8 cellular contexts compared by ENCODE assay signal in genomic region chr16:21507631-21508305, GRCh38.
DNase-seq lines count a peak whose midpoint lies in the region; ATAC-seq and TF ChIP-seq lines count a peak whose summit lies in the region.
"Not testable (repeated sequence)": the region's sequence is repeated elsewhere in the genome, so short reads cannot be mapped to it uniquely, and the experiment has no call there.

No MANE protein-coding gene starts in this region.

- peaks cover 14 to 80% of the 10 kb centered on the region in 2 donors for H3K4me1 ChIP-seq in left lung

- intact Hi-C loops in CD14-positive monocyte (cut with micrococcal nuclease); left lung (cut with DNase I): not testable (repeated sequence)

- not testable (repeated sequence) for H3K4me3 ChIP-seq in left lung

- H3K4me3 Mint-ChIP-seq in CD14-positive monocyte = peak overlapping the region in 1 of 2 donors; percentile 64
- peak overlapping the region; percentile 79 for H3K4me3 Mint-ChIP-seq in activated CD4-positive, alpha-beta T cell treated with anti-CD3 and anti-CD28 coated beads, Interleukin-2, amount 10 ng/mL, durations not matched to agents 7 days and 5 days
- peak overlapping the region; percentile 91 for H3K4me3 Mint-ChIP-seq in activated naive CD8-positive, alpha-beta T cell treated with anti-CD3 and anti-CD28 coated beads, Interleukin-2, amount 10 ng/mL, durations not matched to agents 7 days and 5 days
- H3K4me3 Mint-ChIP-seq in endothelial cell (ENCODE audit: unreplicated experiment); osteocyte (ENCODE audit: unreplicated experiment): not testable (repeated sequence)
- peak overlapping the region; percentile 81 to 85 for H3K4me3 Mint-ChIP-seq in stimulated activated naive B cell treated with anti-CD40 and anti-IgM and Interleukin-4, amounts not matched to agents 10 μg/mL and 1 μg/mL and 100 μg/mL, for 72 hours

- not testable (repeated sequence) for H3K9me3 ChIP-seq in KOPT-K1 (ENCODE audit: insufficient read depth, low read length, poor library complexity, severe bottlenecking); left lung

- not testable (repeated sequence) for H3K27me3 Mint-ChIP-seq in CD14-positive monocyte (ENCODE audit: low read depth in 3 of 3); activated CD4-positive, alpha-beta T cell treated with anti-CD3 and anti-CD28 coated beads, Interleukin-2, amount 10 ng/mL, durations not matched to agents 7 days and 5 days; activated naive CD8-positive, alpha-beta T cell treated with anti-CD3 and anti-CD28 coated beads, Interleukin-2, amount 10 ng/mL, durations not matched to agents 7 days and 5 days; osteocyte (ENCODE audit: unreplicated experiment); stimulated activated naive B cell treated with anti-CD40 and anti-IgM and Interleukin-4, amounts not matched to agents 10 μg/mL and 1 μg/mL and 100 μg/mL, for 72 hours
- peaks cover 15% of the 10 kb centered on the region for H3K27me3 Mint-ChIP-seq in endothelial cell (ENCODE audit: unreplicated experiment)

- peaks cover 29 to 38% of the 10 kb centered on the region in 2 donors for H3K36me3 Mint-ChIP-seq in CD14-positive monocyte
- peaks cover 44% of the 10 kb centered on the region for H3K36me3 Mint-ChIP-seq in activated CD4-positive, alpha-beta T cell treated with anti-CD3 and anti-CD28 coated beads, Interleukin-2, amount 10 ng/mL, durations not matched to agents 7 days and 5 days (ENCODE audit: low read depth)
- H3K36me3 Mint-ChIP-seq in activated naive CD8-positive, alpha-beta T cell treated with anti-CD3 and anti-CD28 coated beads, Interleukin-2, amount 10 ng/mL, durations not matched to agents 7 days and 5 days = peaks cover 23% of the 10 kb centered on the region
- not testable (repeated sequence) for H3K36me3 Mint-ChIP-seq in endothelial cell (ENCODE audit: low read depth, unreplicated experiment); osteocyte (ENCODE audit: unreplicated experiment)
- H3K36me3 Mint-ChIP-seq in stimulated activated naive B cell treated with anti-CD40 and anti-IgM and Interleukin-4, amounts not matched to agents 10 μg/mL and 1 μg/mL and 100 μg/mL, for 72 hours = peaks cover 61 to 71% of the 10 kb centered on the region in 2 donors

- peaks cover 54% of the 10 kb centered on the region for H3K36me3 ChIP-seq in KOPT-K1 (ENCODE audit: insufficient read depth, low read length)
- peaks cover 0 to 22% of the 10 kb centered on the region in 2 donors for H3K36me3 ChIP-seq in left lung

- peak; percentile 39 for DNase-seq in CD14-positive monocyte (ENCODE audit: low spot score)
- DNase-seq in activated CD4-positive, alpha-beta T cell treated with anti-CD3 and anti-CD28 coated beads, Interleukin-2, amount 10 ng/mL, durations not matched to agents 7 days and 5 days; endothelial cell (ENCODE audit: low spot score); stimulated activated naive B cell treated with anti-CD40 and anti-IgM and Interleukin-4, amounts not matched to agents 10 μg/mL and 1 μg/mL and 100 μg/mL, for 72 hours: not testable (repeated sequence)
- peak; percentile 40 for DNase-seq in activated naive CD8-positive, alpha-beta T cell treated with anti-CD3 and anti-CD28 coated beads, Interleukin-2, amount 10 ng/mL, durations not matched to agents 7 days and 5 days
- DNase-seq in left lung = peak; percentile 31 to 67
- DNase-seq in osteocyte (ENCODE audit: extremely low spot score, unreplicated experiment) = peak; percentile 83

- H3K27ac Mint-ChIP-seq in CD14-positive monocyte (peak overlapping the region in 5 of 7 donors; percentile 28 to 81 (median 42)), endothelial cell (ENCODE audit: unreplicated experiment) (peak overlapping the region; percentile 21), osteocyte (ENCODE audit: unreplicated experiment) (peak overlapping the region; percentile 68)
- H3K27ac Mint-ChIP-seq in activated CD4-positive, alpha-beta T cell treated with anti-CD3 and anti-CD28 coated beads, Interleukin-2, amount 10 ng/mL, durations not matched to agents 7 days and 5 days = peak overlapping the region; percentile 91
- peak overlapping the region; percentile 99 for H3K27ac Mint-ChIP-seq in activated naive CD8-positive, alpha-beta T cell treated with anti-CD3 and anti-CD28 coated beads, Interleukin-2, amount 10 ng/mL, durations not matched to agents 7 days and 5 days
- H3K27ac Mint-ChIP-seq in stimulated activated naive B cell treated with anti-CD40 and anti-IgM and Interleukin-4, amounts not matched to agents 10 μg/mL and 1 μg/mL and 100 μg/mL, for 72 hours = peak overlapping the region; percentile 97

- CTCF ChIA-PET in activated CD4-positive, alpha-beta T cell treated with anti-CD3 and anti-CD28 coated beads, Interleukin-2, amount 10 ng/mL, durations not matched to agents 7 days and 5 days (lab: Charles Lee) = interaction anchor here (0.9 to 1.6 kb wide), 2 partner anchors 10 to 12 kb away, joined by 3 read pairs; no protein-coding TSS in a partner anchor

- TF ChIP-seq CTCF in CD14-positive monocyte (IDR thresholded peaks at IDR 0.05); endothelial cell (IDR thresholded peaks at IDR 0.05; ENCODE audit: unreplicated experiment); left lung (IDR thresholded peaks at IDR 0.05); osteocyte (IDR thresholded peaks at IDR 0.05): not testable (repeated sequence)

- not testable (repeated sequence) for H3K27me3 ChIP-seq in left lung

- peak overlapping the region; percentile 79 for H3K27ac ChIP-seq in KOPT-K1 (ENCODE audit: low read depth, low read length, poor library complexity, severe bottlenecking)
- H3K27ac ChIP-seq in left lung = not testable (repeated sequence)

- peaks cover 46% of the 10 kb centered on the region for H3K4me1 Mint-ChIP-seq in CD14-positive monocyte
- peaks cover 68% of the 10 kb centered on the region for H3K4me1 Mint-ChIP-seq in activated CD4-positive, alpha-beta T cell treated with anti-CD3 and anti-CD28 coated beads, Interleukin-2, amount 10 ng/mL, durations not matched to agents 7 days and 5 days
- H3K4me1 Mint-ChIP-seq in activated naive CD8-positive, alpha-beta T cell treated with anti-CD3 and anti-CD28 coated beads, Interleukin-2, amount 10 ng/mL, durations not matched to agents 7 days and 5 days = peaks cover 54% of the 10 kb centered on the region
- peaks cover 34% of the 10 kb centered on the region for H3K4me1 Mint-ChIP-seq in endothelial cell (ENCODE audit: unreplicated experiment)
- peaks cover 56% of the 10 kb centered on the region for H3K4me1 Mint-ChIP-seq in osteocyte (ENCODE audit: unreplicated experiment)
- peaks cover 61 to 90% of the 10 kb centered on the region in 2 donors for H3K4me1 Mint-ChIP-seq in stimulated activated naive B cell treated with anti-CD40 and anti-IgM and Interleukin-4, amounts not matched to agents 10 μg/mL and 1 μg/mL and 100 μg/mL, for 72 hours

- not testable (repeated sequence) for ATAC-seq in activated naive CD8-positive, alpha-beta T cell treated with anti-CD3 and anti-CD28 coated beads, Interleukin-2, amount 10 ng/mL, durations not matched to agents 7 days and 5 days (ENCODE audit: low read depth); left lung; stimulated activated naive B cell treated with anti-CD40 and anti-IgM and Interleukin-4, amounts not matched to agents 10 μg/mL and 1 μg/mL and 100 μg/mL, for 72 hours (replicated peaks)

- H3K9me3 Mint-ChIP-seq in CD14-positive monocyte; activated CD4-positive, alpha-beta T cell treated with anti-CD3 and anti-CD28 coated beads, Interleukin-2, amount 10 ng/mL, durations not matched to agents 7 days and 5 days; activated naive CD8-positive, alpha-beta T cell treated with anti-CD3 and anti-CD28 coated beads, Interleukin-2, amount 10 ng/mL, durations not matched to agents 7 days and 5 days; endothelial cell (ENCODE audit: unreplicated experiment); osteocyte (ENCODE audit: unreplicated experiment); stimulated activated naive B cell treated with anti-CD40 and anti-IgM and Interleukin-4, amounts not matched to agents 10 μg/mL and 1 μg/mL and 100 μg/mL, for 72 hours: not testable (repeated sequence)

- POLR2A ChIA-PET in activated CD4-positive, alpha-beta T cell treated with anti-CD3 and anti-CD28 coated beads, Interleukin-2, amount 10 ng/mL, durations not matched to agents 7 days and 5 days (lab: Charles Lee) = interaction anchor here (0.6 kb wide), 1 partner anchor 148 kb away, joined by 3 read pairs; no protein-coding TSS in a partner anchor
- POLR2A ChIA-PET in activated naive CD8-positive, alpha-beta T cell treated with anti-CD3 and anti-CD28 coated beads, Interleukin-2, amount 10 ng/mL, durations not matched to agents 7 days and 5 days (lab: Charles Lee) = interaction anchor here (0.7 to 2.2 kb wide), 2 partner anchors 12 to 13 kb away, joined by 3 to 16 read pairs; no protein-coding TSS in a partner anchor

Comparison
In these comparisons a context has a peak if more than half of its experiments do, and no peak if none do; other contexts are left out.
1. H3K27ac Mint-ChIP-seq: peak in every context shown above with its lines; median percentile 99 in activated naive CD8-positive, alpha-beta T cell treated with anti-CD3 and anti-CD28 coated beads, Interleukin-2, amount 10 ng/mL, durations not matched to agents 7 days and 5 days; 97 in stimulated activated naive B cell treated with anti-CD40 and anti-IgM and Interleukin-4, amounts not matched to agents 10 μg/mL and 1 μg/mL and 100 μg/mL, for 72 hours; 91 in activated CD4-positive, alpha-beta T cell treated with anti-CD3 and anti-CD28 coated beads, Interleukin-2, amount 10 ng/mL, durations not matched to agents 7 days and 5 days; 68 in osteocyte; 42 in CD14-positive monocyte; 21 in endothelial cell.